9 cellular contexts compared by ENCODE assay signal in the genomic region with DNA sequence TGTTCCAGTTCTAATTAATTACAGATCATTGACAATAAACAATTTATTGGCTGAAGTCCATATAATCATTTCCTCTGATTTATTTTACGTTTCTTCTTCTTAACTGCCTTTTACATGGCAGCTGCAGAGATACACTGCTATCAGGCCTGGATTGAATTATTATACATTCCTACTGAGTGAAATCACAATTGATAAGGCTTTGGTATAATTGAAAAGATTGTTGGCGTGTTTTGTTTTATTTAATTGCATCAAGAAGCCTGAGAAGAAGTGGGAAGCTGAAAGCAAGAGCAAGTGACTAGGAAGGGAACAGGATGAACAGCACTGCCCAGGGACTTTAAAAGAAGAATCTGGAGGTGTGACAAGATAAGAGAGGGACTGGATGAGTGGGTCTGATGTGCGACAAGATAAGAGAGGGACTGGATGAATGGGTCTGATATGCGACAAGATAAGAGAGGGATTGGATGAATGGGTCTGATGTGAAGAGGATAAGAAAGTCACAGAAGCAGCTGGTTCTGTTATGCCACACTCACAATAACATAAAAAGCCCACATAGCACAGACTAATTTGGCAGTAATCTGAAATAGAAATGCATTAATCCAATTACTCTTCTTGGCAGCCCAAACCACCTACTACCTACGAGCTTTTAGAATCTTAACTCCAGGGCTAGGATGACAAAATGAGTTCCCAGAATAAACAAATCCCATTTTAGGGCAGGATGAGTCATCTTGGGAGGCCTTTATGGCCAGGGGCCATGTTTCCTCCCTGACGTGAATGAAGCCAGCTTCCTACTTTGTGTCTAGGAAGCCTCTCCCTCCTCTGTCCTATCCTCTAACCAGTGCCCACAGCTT.
A peak's percentile ranks its signal among the peaks of the same experiment; 100 is the strongest.
DNase-seq lines count a peak whose midpoint lies in the region; ATAC-seq lines count a peak whose summit lies in the region.
"Had no signal": no experiment of that assay in that cellular context is flagged by ENCODE, and none has a peak within 500 bp of the region (broad histone marks: within the 10 kb centered on the region; RNA-seq: fewer than 3 reads in every experiment).

No MANE protein-coding gene starts in this region.

- peaks cover 7% of the 10 kb centered on the region for H3K27me3 Mint-ChIP-seq in activated T-helper 2 cell treated with anti-CD3 and anti-CD28 coated beads, Interferon-gamma antibody, Interleukin-2, Interleukin-4, amounts not matched to agents 10 μg/mL and 5 μg/mL and 100 μg/mL, durations not matched to agents 14 hours and 24 hours and 36 hours (ENCODE audit: low read depth)

- no peaks in the 10 kb centered on the region for H3K27me3 ChIP-seq in skeletal muscle satellite cell (ENCODE audit: control insufficient read depth, insufficient read depth, low read length)

- no peaks in the 10 kb centered on the region for H3K36me3 ChIP-seq in skeletal muscle satellite cell (ENCODE audit: insufficient read depth, low read length)

- H3K27ac Mint-ChIP-seq in activated T-helper 2 cell treated with anti-CD3 and anti-CD28 coated beads, Interferon-gamma antibody, Interleukin-2, Interleukin-4, amounts not matched to agents 10 μg/mL and 5 μg/mL and 100 μg/mL, durations not matched to agents 14 hours and 24 hours and 36 hours = no peak overlapping the region

- no peaks in the 10 kb centered on the region for H3K36me3 Mint-ChIP-seq in activated T-helper 2 cell treated with anti-CD3 and anti-CD28 coated beads, Interferon-gamma antibody, Interleukin-2, Interleukin-4, amounts not matched to agents 10 μg/mL and 5 μg/mL and 100 μg/mL, durations not matched to agents 14 hours and 24 hours and 36 hours (ENCODE audit: low read depth)

- no peaks in the 10 kb centered on the region for H3K9me3 ChIP-seq in skeletal muscle satellite cell (replicated peaks; ENCODE audit: low read length)

- ATAC-seq in Right ventricle myocardium inferior (peak; percentile 83), GM21390 (IDR thresholded peaks at IDR 0.05; ENCODE audit: unreplicated experiment) (no peak), HG03354 (IDR thresholded peaks at IDR 0.05; ENCODE audit: poor library complexity, severe bottlenecking, unreplicated experiment) (no peak)
- ATAC-seq in activated CD4-positive, CD25-positive, alpha-beta regulatory T cell treated with anti-CD3 and anti-CD28 coated beads, Interleukin-2, amount 50 U/mL, for 24 hours = no peak

- DNase-seq in HCEC 1CT (peak; percentile 85), SHP77 treated with DMSO at 0.1 percent for 48 hours (lab: John Stamatoyannopoulos, UW) (peak; percentile 42), Right ventricle myocardium inferior (ENCODE audit: missing footprints) (no peak)
- no peak for DNase-seq in activated T-helper 2 cell treated with anti-CD3 and anti-CD28 coated beads, Interferon-gamma antibody, Interleukin-2, Interleukin-4, amounts not matched to agents 10 μg/mL and 5 μg/mL and 100 μg/mL, durations not matched to agents 14 hours and 24 hours and 36 hours (ENCODE audit: low spot score)

- H3K4me2 ChIP-seq in skeletal muscle satellite cell (ENCODE audit: low read length) = peak overlapping the region; percentile 18

- H3K9me3 Mint-ChIP-seq in activated T-helper 2 cell treated with anti-CD3 and anti-CD28 coated beads, Interferon-gamma antibody, Interleukin-2, Interleukin-4, amounts not matched to agents 10 μg/mL and 5 μg/mL and 100 μg/mL, durations not matched to agents 14 hours and 24 hours and 36 hours = no peaks in the 10 kb centered on the region

- peaks cover 9% of the 10 kb centered on the region for H3K4me1 ChIP-seq in skeletal muscle satellite cell (ENCODE audit: control insufficient read depth, insufficient read depth, low read length)

- peaks cover 7% of the 10 kb centered on the region for H3K4me1 Mint-ChIP-seq in activated T-helper 2 cell treated with anti-CD3 and anti-CD28 coated beads, Interferon-gamma antibody, Interleukin-2, Interleukin-4, amounts not matched to agents 10 μg/mL and 5 μg/mL and 100 μg/mL, durations not matched to agents 14 hours and 24 hours and 36 hours (ENCODE audit: low read depth)

- intact Hi-C loops in Right ventricle myocardium inferior (cut with DNase I) = no loop called here
- intact Hi-C loops in activated T-helper 2 cell treated with anti-CD3 and anti-CD28 coated beads, Interferon-gamma antibody, Interleukin-2, Interleukin-4, amounts not matched to agents 10 μg/mL and 5 μg/mL and 100 μg/mL, durations not matched to agents 14 hours and 24 hours and 36 hours (cut with micrococcal nuclease) = no loop called here

- H3K9ac ChIP-seq in skeletal muscle satellite cell (ENCODE audit: low read depth, low read length) = no peak overlapping the region

- no peak overlapping the region for H3K4me3 ChIP-seq in skeletal muscle satellite cell (ENCODE audit: low read length)
- H3K4me3 ChIP-seq: skin epidermis had no signal

- H3K4me3 Mint-ChIP-seq in activated T-helper 2 cell treated with anti-CD3 and anti-CD28 coated beads, Interferon-gamma antibody, Interleukin-2, Interleukin-4, amounts not matched to agents 10 μg/mL and 5 μg/mL and 100 μg/mL, durations not matched to agents 14 hours and 24 hours and 36 hours (ENCODE audit: low read depth) = no peak overlapping the region

Comparison
In these comparisons a context has a peak if more than half of its experiments do, and no peak if none do; other contexts are left out.
1. DNase-seq: peak in HCEC 1CT (single experiment) and SHP77 treated with DMSO at 0.1 percent for 48 hours (single experiment); none in Right ventricle myocardium inferior (single experiment) and activated T-helper 2 cell treated with anti-CD3 and anti-CD28 coated beads, Interferon-gamma antibody, Interleukin-2, Interleukin-4, amounts not matched to agents 10 μg/mL and 5 μg/mL and 100 μg/mL, durations not matched to agents 14 hours and 24 hours and 36 hours (single experiment).